ENCODE assay signal across 8 cellular contexts in the genomic region with DNA sequence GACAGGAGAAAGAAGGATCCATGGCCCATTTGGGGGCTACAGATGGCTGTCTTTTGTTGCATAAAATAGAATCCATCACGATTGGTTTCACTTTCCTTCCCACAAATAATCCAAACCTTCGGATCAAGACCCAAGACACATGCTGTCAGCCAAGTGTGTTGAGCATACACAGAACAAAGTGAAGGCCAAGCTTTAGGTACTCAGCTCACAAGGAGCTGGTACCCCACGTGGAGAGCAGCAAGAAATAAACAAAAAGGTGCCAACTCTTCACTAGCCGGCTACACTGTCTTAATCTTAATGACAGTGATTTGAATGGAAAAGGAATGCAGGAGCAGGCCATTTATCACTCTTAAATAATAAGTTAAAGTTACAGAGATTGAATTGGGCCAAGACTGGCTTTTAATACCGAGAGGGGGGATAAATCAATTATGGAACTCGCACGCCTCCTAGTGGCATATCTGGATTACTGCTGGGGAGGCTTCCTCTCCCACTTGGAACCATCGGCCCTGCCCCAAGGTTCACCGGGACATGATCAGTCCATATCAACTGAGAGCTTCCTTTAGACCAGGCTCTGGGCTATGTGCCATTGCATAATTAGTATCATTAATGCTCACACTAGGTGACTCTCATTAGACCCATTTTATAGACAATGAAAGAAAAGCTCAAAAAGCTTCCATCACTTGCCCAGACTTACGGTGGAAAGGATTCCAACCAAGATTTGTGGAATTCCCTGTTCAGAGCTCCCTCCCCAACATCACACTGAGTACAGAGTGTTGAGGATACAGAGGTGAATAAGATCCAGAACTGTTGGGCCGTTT.
DNase-seq lines count a peak whose midpoint lies in the region; ATAC-seq and TF ChIP-seq lines count a peak whose summit lies in the region.

No MANE protein-coding gene starts in this region.

- H3K4me2 ChIP-seq in BLaER1 treated with 17β-estradiol and CSF1 and Interleukin-3, amounts not matched to agents 10 nM and 100 nM = no peak overlapping the region; a peak in 1 of 22 replicates
- no peak overlapping the region for H3K4me2 ChIP-seq in KMS-11
- H3K4me2 ChIP-seq in SK-N-SH = no peak overlapping the region

- WGBS in SK-N-SH (ENCODE audit: low lambda C conversion rate) = 16% methylated on average over 11 of the region's 11 CpGs

- no peaks in the 10 kb centered on the region for H3F3A ChIP-seq in SK-N-SH (replicated peaks; ENCODE audit: insufficient read depth)

- H3K4me3 ChIP-seq in BLaER1 treated with 17β-estradiol and CSF1 and Interleukin-3, amounts not matched to agents 10 nM and 100 nM = no peak overlapping the region
- H3K4me3 ChIP-seq in KMS-11 (IDR thresholded peaks at IDR 0.05; ENCODE audit: insufficient read depth, low read depth, low read length) = no peak overlapping the region
- H3K4me3 ChIP-seq in SK-N-SH (ENCODE audit: low read depth in 2 of 2, low read length in 1 of 2) = no peak overlapping the region; a peak in 1 of 4 replicates
- no peak overlapping the region for H3K4me3 ChIP-seq in lower lobe of right lung

- TF ChIP-seq EP300 in SK-N-SH (IDR thresholded peaks at IDR 0.05; ENCODE audit: borderline replicate concordance in 1 of 2, low read depth in 1 of 2, low read length in 1 of 2) = no peak

- no peaks in the 10 kb centered on the region for H3K36me3 ChIP-seq in BLaER1 treated with 17β-estradiol and CSF1 and Interleukin-3, amounts not matched to agents 10 nM and 100 nM
- H3K36me3 ChIP-seq in KMS-11 (ENCODE audit: insufficient read depth) (no peaks in the 10 kb centered on the region), SK-N-SH (replicated peaks in 1 of 2; ENCODE audit: control insufficient read depth in 1 of 2, insufficient read depth in 2 of 2, low read length in 1 of 2) (no peaks in the 10 kb centered on the region), lower lobe of right lung (no peaks in the 10 kb centered on the region)

- no peaks in the 10 kb centered on the region for H3K27me3 ChIP-seq in BLaER1 treated with 17β-estradiol and CSF1 and Interleukin-3, amounts not matched to agents 10 nM and 100 nM
- no peaks in the 10 kb centered on the region for H3K27me3 ChIP-seq in KMS-11 (ENCODE audit: insufficient read depth, low read depth)
- peaks cover 6% of the 10 kb centered on the region; the same call in 1 of the 2 replicates for H3K27me3 ChIP-seq in SK-N-SH (ENCODE audit: insufficient read depth)
- H3K27me3 ChIP-seq in lower lobe of right lung (ENCODE audit: low read depth) = no peaks in the 10 kb centered on the region

- H3K9ac ChIP-seq in BLaER1 treated with 17β-estradiol and CSF1 and Interleukin-3, amounts not matched to agents 10 nM and 100 nM = no peak overlapping the region
- H3K9ac ChIP-seq in KMS-11 (no peak overlapping the region), SK-N-SH (no peak overlapping the region)

- H2AFZ ChIP-seq in KMS-11 (ENCODE audit: low read depth) (no peak overlapping the region; the same call in 1 of the 2 replicates), SK-N-SH (ENCODE audit: low read depth) (no peak overlapping the region)

- no peaks in the 10 kb centered on the region; a peak in 1 of 22 replicates for H3K9me3 ChIP-seq in BLaER1 treated with 17β-estradiol and CSF1 and Interleukin-3, amounts not matched to agents 10 nM and 100 nM (replicated peaks in 1 of 11)
- H3K9me3 ChIP-seq in SK-N-SH (no peaks in the 10 kb centered on the region), lower lobe of right lung (no peaks in the 10 kb centered on the region)

- H3K27ac ChIP-seq in BLaER1 treated with 17β-estradiol and CSF1 and Interleukin-3, amounts not matched to agents 10 nM and 100 nM = peak overlapping the region in 7 of 11 experiments; percentile 0 to 53 (median 10); a peak in 7 of 22 replicates
- H3K27ac ChIP-seq in KMS-11 (no peak overlapping the region), SK-N-SH (ENCODE audit: low read depth in 2 of 2, low read length in 1 of 2) (no peak overlapping the region), lower lobe of right lung (no peak overlapping the region)

- H4K20me1 ChIP-seq in BLaER1 treated with 17β-estradiol and CSF1 and Interleukin-3, amounts not matched to agents 10 nM and 100 nM = no peaks in the 10 kb centered on the region
- H4K20me1 ChIP-seq in KMS-11 (ENCODE audit: insufficient read depth) = no peaks in the 10 kb centered on the region
- no peaks in the 10 kb centered on the region for H4K20me1 ChIP-seq in SK-N-SH (ENCODE audit: insufficient read depth)

- H3K4me1 ChIP-seq in BLaER1 treated with 17β-estradiol and CSF1 and Interleukin-3, amounts not matched to agents 10 nM and 100 nM = peaks cover 5 to 17% (median 8%) of the 10 kb centered on the region in 10 experiments; a peak in 15 of 20 replicates
- H3K4me1 ChIP-seq in KMS-11 (ENCODE audit: low read depth, poor library complexity, severe bottlenecking) = no peaks in the 10 kb centered on the region
- no peaks in the 10 kb centered on the region for H3K4me1 ChIP-seq in SK-N-SH (ENCODE audit: control insufficient read depth in 1 of 2, insufficient read depth in 2 of 2, low read depth in 1 of 2, low read length in 1 of 2)
- H3K4me1 ChIP-seq in lower lobe of right lung = peaks cover 5% of the 10 kb centered on the region

- DNase-seq in SK-N-SH (peak; percentile 69), dermis blood vessel endothelial cell (peak; percentile 68), lower lobe of right lung (no peak)
- peak; percentile 44 for DNase-seq in stimulated activated naive CD8-positive, alpha-beta T cell treated with anti-CD3 and anti-CD28 coated beads, Interleukin-15, Interleukin-2, amounts not matched to agents 100 U/mL and 50 U/mL, for 24 hours

- no peaks in the 10 kb centered on the region for H3K9me2 ChIP-seq in SK-N-SH

- POLR2A ChIA-PET in SK-N-SH (lab: Yijun Ruan, JAX) = no interaction called here

- TF ChIP-seq CTCF in KMS-11 (conservative IDR thresholded peaks at IDR 0.05; ENCODE audit: low read depth, low read length) (peak; percentile 95), SK-N-SH (IDR thresholded peaks at IDR 0.05) (peak; percentile 91), lower lobe of right lung (IDR thresholded peaks at IDR 0.05) (peak; percentile 90)

- peak; percentile 82 for TF ChIP-seq RAD21 in SK-N-SH (IDR thresholded peaks at IDR 0.05; ENCODE audit: low read length)

- CTCF ChIA-PET in SK-N-SH (lab: Yijun Ruan, JAX) = interaction anchor here (0.6 to 2.0 kb wide), 25 partner anchors 10 to 1395 kb away, joined by 3 to 10 read pairs (median 3); no protein-coding TSS in a partner anchor

- no peaks in the 10 kb centered on the region for H3K79me2 ChIP-seq in KMS-11 (ENCODE audit: insufficient read depth, low read depth)
- no peaks in the 10 kb centered on the region for H3K79me2 ChIP-seq in SK-N-SH (ENCODE audit: insufficient read depth)

- intact Hi-C loops in lower lobe of right lung (cut with DNase I) = no loop called here

- ATAC-seq in GM18907 (IDR thresholded peaks at IDR 0.05; ENCODE audit: unreplicated experiment) (peak; percentile 76), lower lobe of right lung (peak; percentile 81 to 83), HG03521 (IDR thresholded peaks at IDR 0.05; ENCODE audit: unreplicated experiment) (no peak)
- no peak for ATAC-seq in stimulated activated naive CD8-positive, alpha-beta T cell treated with anti-CD3 and anti-CD28 coated beads, Interleukin-15, Interleukin-2, amounts not matched to agents 100 U/mL and 50 U/mL, for 24 hours

TF ChIP-seq in SK-N-SH, 30 proteins besides CTCF, POLR2A, EP300 and RAD21:
- TF ChIP-seq SMC3 (IDR thresholded peaks at IDR 0.05; ENCODE audit: low read depth, low read length) = peak; percentile 57
- TF ChIP-seq, protein P1, sequence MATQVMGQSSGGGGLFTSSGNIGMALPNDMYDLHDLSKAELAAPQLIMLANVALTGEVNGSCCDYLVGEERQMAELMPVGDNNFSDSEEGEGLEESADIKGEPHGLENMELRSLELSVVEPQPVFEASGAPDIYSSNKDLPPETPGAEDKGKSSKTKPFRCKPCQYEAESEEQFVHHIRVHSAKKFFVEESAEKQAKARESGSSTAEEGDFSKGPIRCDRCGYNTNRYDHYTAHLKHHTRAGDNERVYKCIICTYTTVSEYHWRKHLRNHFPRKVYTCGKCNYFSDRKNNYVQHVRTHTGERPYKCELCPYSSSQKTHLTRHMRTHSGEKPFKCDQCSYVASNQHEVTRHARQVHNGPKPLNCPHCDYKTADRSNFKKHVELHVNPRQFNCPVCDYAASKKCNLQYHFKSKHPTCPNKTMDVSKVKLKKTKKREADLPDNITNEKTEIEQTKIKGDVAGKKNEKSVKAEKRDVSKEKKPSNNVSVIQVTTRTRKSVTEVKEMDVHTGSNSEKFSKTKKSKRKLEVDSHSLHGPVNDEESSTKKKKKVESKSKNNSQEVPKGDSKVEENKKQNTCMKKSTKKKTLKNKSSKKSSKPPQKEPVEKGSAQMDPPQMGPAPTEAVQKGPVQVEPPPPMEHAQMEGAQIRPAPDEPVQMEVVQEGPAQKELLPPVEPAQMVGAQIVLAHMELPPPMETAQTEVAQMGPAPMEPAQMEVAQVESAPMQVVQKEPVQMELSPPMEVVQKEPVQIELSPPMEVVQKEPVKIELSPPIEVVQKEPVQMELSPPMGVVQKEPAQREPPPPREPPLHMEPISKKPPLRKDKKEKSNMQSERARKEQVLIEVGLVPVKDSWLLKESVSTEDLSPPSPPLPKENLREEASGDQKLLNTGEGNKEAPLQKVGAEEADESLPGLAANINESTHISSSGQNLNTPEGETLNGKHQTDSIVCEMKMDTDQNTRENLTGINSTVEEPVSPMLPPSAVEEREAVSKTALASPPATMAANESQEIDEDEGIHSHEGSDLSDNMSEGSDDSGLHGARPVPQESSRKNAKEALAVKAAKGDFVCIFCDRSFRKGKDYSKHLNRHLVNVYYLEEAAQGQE (IDR thresholded peaks at IDR 0.05; ENCODE audit: low read depth, low read length) = no peak

Comparison
In these comparisons a context has a peak if more than half of its experiments do, and no peak if none do; other contexts are left out.
1. H3K27ac ChIP-seq: peak in BLaER1 treated with 17β-estradiol and CSF1 and Interleukin-3, amounts not matched to agents 10 nM and 100 nM (7 of 11); none in KMS-11 (single experiment), SK-N-SH (0 of 2) and lower lobe of right lung (single experiment).
2. ATAC-seq: peak in GM18907 (single experiment) and lower lobe of right lung (2 of 2); none in stimulated activated naive CD8-positive, alpha-beta T cell treated with anti-CD3 and anti-CD28 coated beads, Interleukin-15, Interleukin-2, amounts not matched to agents 100 U/mL and 50 U/mL, for 24 hours (single experiment) and HG03521 (single experiment).
3. Peak in every context shown above with its lines, with median percentiles within 50 percentile points of each other: CTCF ChIP-seq.